ENCODE assay signal across 17 cellular contexts in the genomic region with DNA sequence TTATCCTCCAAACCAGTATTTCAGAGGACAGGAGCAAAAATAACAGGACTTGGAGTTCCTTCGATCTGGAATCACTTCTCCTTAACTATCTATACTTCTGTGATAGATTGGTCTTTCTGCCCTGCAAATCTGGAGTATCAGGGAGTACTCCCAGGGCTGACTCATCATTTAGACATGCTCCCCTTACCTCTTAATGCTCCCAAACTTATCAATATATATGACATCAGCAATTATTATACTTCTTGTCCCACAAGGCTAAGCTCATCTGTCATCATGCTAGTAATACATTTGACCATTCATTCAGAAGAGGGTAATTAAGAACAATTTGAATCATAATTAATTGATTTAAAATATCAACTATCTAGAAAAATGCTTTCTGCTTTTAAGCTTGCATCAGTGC.
A peak's percentile ranks its signal among the peaks of the same experiment; 100 is the strongest.
DNase-seq lines count a peak whose midpoint lies in the region; ATAC-seq and TF ChIP-seq lines count a peak whose summit lies in the region.
"Had no signal": no experiment of that assay in that cellular context is flagged by ENCODE, and none has a peak within 500 bp of the region (broad histone marks: within the 10 kb centered on the region; RNA-seq: fewer than 3 reads in every experiment).

No MANE protein-coding gene starts in this region.

- no peak overlapping the region for H3K56ac ChIP-seq in mesendoderm (ENCODE audit: low read length)

- no CpG with 5 or more reads among the region's 1 CpG for WGBS in mesendoderm (ENCODE audit: extremely low coverage, insufficient coverage, low lambda C conversion rate)

- H3K4me3 Mint-ChIP-seq in HFFc6 = no peak overlapping the region
- H3K4me3 Mint-ChIP-seq: CD8-positive, alpha-beta memory T cell; IgD-negative memory B cell had no signal

- H3K4me1 ChIP-seq in adipocyte (ENCODE audit: control insufficient read depth, insufficient read depth, low read length) (peaks cover 30% of the 10 kb centered on the region), mesendoderm (ENCODE audit: control insufficient read depth, low read depth, low read length) (no peaks in the 10 kb centered on the region), upper lobe of right lung (no peaks in the 10 kb centered on the region)
- H3K4me1 ChIP-seq: BLaER1 had no signal

- no peaks in the 10 kb centered on the region for H3K79me1 ChIP-seq in mesendoderm (ENCODE audit: low read length)

- peaks cover 34% of the 10 kb centered on the region for H3K36me3 Mint-ChIP-seq in HFFc6 (ENCODE audit: low read depth)

- H3K9me3 Mint-ChIP-seq in HFFc6 = no peaks in the 10 kb centered on the region
- H3K9me3 Mint-ChIP-seq: CD8-positive, alpha-beta memory T cell; IgD-negative memory B cell had no signal

- no peak for ATAC-seq in upper lobe of right lung

- no peak for TF ChIP-seq CTCF in HFFc6 (IDR thresholded peaks at IDR 0.05)
- no peak for TF ChIP-seq CTCF in upper lobe of right lung (IDR thresholded peaks at IDR 0.05)

- peaks cover 21% of the 10 kb centered on the region for H3K36me3 ChIP-seq in adipocyte (ENCODE audit: control insufficient read depth, insufficient read depth, low read length, severe bottlenecking)
- H3K36me3 ChIP-seq in mesendoderm (ENCODE audit: control insufficient read depth, insufficient read depth, low read length) = no peaks in the 10 kb centered on the region
- H3K36me3 ChIP-seq in upper lobe of right lung = peaks cover 9% of the 10 kb centered on the region
- H3K36me3 ChIP-seq: BLaER1 had no signal

- no peak overlapping the region for H3K4ac ChIP-seq in mesendoderm (ENCODE audit: low read depth, low read length)

- no peaks in the 10 kb centered on the region; the same call in 1 of the 2 replicates for H3K27me3 Mint-ChIP-seq in HFFc6 (ENCODE audit: insufficient read depth)
- H3K27me3 Mint-ChIP-seq: CD8-positive, alpha-beta memory T cell; IgD-negative memory B cell had no signal

- no peak overlapping the region for H2BK5ac ChIP-seq in mesendoderm (ENCODE audit: low read length)

- no peak overlapping the region for H3K4me2 ChIP-seq in mesendoderm (ENCODE audit: low read length)
- H3K4me2 ChIP-seq: BLaER1, KMS-11 had no signal

- no peak overlapping the region for H3K4me3 ChIP-seq in adipocyte (ENCODE audit: low read length)
- no peak overlapping the region for H3K4me3 ChIP-seq in mesendoderm (ENCODE audit: low read length)
- H3K4me3 ChIP-seq in upper lobe of right lung = no peak overlapping the region
- H3K4me3 ChIP-seq: BLaER1 had no signal

- peaks cover 53% of the 10 kb centered on the region for H3K4me1 Mint-ChIP-seq in HFFc6 (ENCODE audit: low read depth)
- H3K4me1 Mint-ChIP-seq: CD8-positive, alpha-beta memory T cell; IgD-negative memory B cell had no signal

- no peaks in the 10 kb centered on the region for H3K9me3 ChIP-seq in adipocyte (ENCODE audit: control insufficient read depth, low read length)
- H3K9me3 ChIP-seq in upper lobe of right lung = no peaks in the 10 kb centered on the region
- H3K9me3 ChIP-seq: BLaER1, Caco-2 had no signal

- no peaks in the 10 kb centered on the region for H3K79me2 ChIP-seq in mesendoderm (ENCODE audit: control insufficient read depth, insufficient read depth, low read length)

- H3K27me3 ChIP-seq in adipocyte (replicated peaks; ENCODE audit: control insufficient read depth, insufficient read depth, low read length) (no peaks in the 10 kb centered on the region), mesendoderm (ENCODE audit: insufficient read depth, low read length, poor library complexity) (no peaks in the 10 kb centered on the region), upper lobe of right lung (no peaks in the 10 kb centered on the region)
- H3K27me3 ChIP-seq: BLaER1 had no signal

- peak overlapping the region; percentile 56 for H4K8ac ChIP-seq in mesendoderm (ENCODE audit: low read depth, low read length)

- H2AK5ac ChIP-seq in mesendoderm (ENCODE audit: low read length) = no peak overlapping the region

- H3K27ac ChIP-seq in mesendoderm (ENCODE audit: low read depth, low read length) (no peak overlapping the region), upper lobe of right lung (no peak overlapping the region)
- H3K27ac ChIP-seq: BLaER1, KMS-11 had no signal

- peak overlapping the region; percentile 23; the same call in 1 of the 2 replicates for H3K27ac Mint-ChIP-seq in HFFc6
- H3K27ac Mint-ChIP-seq: CD8-positive, alpha-beta memory T cell had no signal

- DNase-seq in GM03348 (ENCODE audit: low spot score) (peak; percentile 20), HFFc6 (no peak), adipocyte (ENCODE audit: low read depth) (no peak), mesendoderm (no peak), AG20443 (ENCODE audit: low spot score) (no peak), upper lobe of right lung (no peak)
- no peak for DNase-seq in effector CD8-positive, alpha-beta T cell (lab: John Stamatoyannopoulos, UW)
- DNase-seq in activated CD8-positive, alpha-beta memory T cell treated with anti-CD3 and anti-CD28 coated beads for 24 hours = no peak
- DNase-seq: AML-193; Caco-2; CD8-positive, alpha-beta memory T cell; DND-41; GF-D8; H7 had no signal

- intact Hi-C loops in upper lobe of right lung (cut with DNase I) = no loop called here

- no peak overlapping the region for H3K18ac ChIP-seq in mesendoderm (ENCODE audit: low read length)

- H2BK15ac ChIP-seq in mesendoderm (replicated peaks; ENCODE audit: low read depth) = no peak overlapping the region

- no peak overlapping the region for H4K5ac ChIP-seq in mesendoderm (ENCODE audit: low read length)

- H3K9ac ChIP-seq in adipocyte (ENCODE audit: low read length) (peak overlapping the region; percentile 11), mesendoderm (ENCODE audit: low read length) (no peak overlapping the region)
- H3K9ac ChIP-seq: BLaER1, KMS-11 had no signal

- H3K23ac ChIP-seq in mesendoderm (ENCODE audit: low read length) = no peak overlapping the region

- no peak overlapping the region for H2BK120ac ChIP-seq in mesendoderm (ENCODE audit: low read depth, low read length)
